3 cellular contexts compared by ENCODE assay signal in the genomic region with DNA sequence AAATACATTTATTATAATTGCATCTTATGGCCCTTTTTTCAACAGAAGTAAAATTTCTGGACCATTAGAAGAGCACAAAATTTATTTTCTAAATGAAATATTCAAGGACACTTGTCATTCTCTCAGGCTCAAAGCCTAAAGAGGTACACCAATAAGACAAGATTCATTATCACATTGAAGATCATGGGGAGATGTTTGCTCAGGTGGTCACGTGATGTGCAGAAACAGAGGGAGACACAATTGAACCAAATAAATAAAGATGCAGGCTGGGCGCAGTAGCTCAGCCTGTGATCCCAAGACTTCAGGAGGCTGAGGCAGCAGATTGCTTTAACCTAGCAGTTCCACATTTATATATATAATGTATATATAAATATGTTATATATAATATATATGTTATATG.
A peak's percentile ranks its signal among the peaks of the same experiment; 100 is the strongest.
TF ChIP-seq lines count a peak whose summit lies in the region.

No MANE protein-coding gene starts in this region.

TF ChIP-seq in HepG2, 621 proteins besides CTCF, POLR2A, EP300 and RAD21:
- TF ChIP-seq RAD51 (IDR thresholded peaks at IDR 0.05; ENCODE audit: borderline replicate concordance) (peak; percentile 67; the same call in 1 of the 2 replicates), ZSCAN30 (CRISPR knock-in tag; IDR thresholded peaks at IDR 0.05) (no peak), ZNF570 (CRISPR knock-in tag; IDR thresholded peaks at IDR 0.05; ENCODE audit: borderline replicate concordance) (no peak), NR2F2 (IDR thresholded peaks at IDR 0.05; ENCODE audit: borderline replicate concordance, low read depth) (no peak), PHF5A (CRISPR knock-in tag; IDR thresholded peaks at IDR 0.05; ENCODE audit: low read depth, unreplicated experiment) (no peak), ZNF12 (CRISPR knock-in tag; IDR thresholded peaks at IDR 0.05) (no peak)

TF ChIP-seq in GM12878, 131 proteins besides CTCF, POLR2A, EP300 and RAD21:
- no peak for TF ChIP-seq WRNIP1 (IDR thresholded peaks at IDR 0.05; ENCODE audit: borderline replicate concordance, low read depth, low read length)
- peak; percentile 21; the same call in 1 of the 2 replicates for TF ChIP-seq RAD51 (IDR thresholded peaks at IDR 0.05)

TF ChIP-seq in K562, 482 proteins besides CTCF, POLR2A, EP300 and RAD21:
- no peak for TF ChIP-seq NFE2L1 (tag; IDR thresholded peaks at IDR 0.05; ENCODE audit: borderline replicate concordance, low read depth)
- no peak for TF ChIP-seq MITF (IDR thresholded peaks at IDR 0.05)
- TF ChIP-seq, protein P1, sequence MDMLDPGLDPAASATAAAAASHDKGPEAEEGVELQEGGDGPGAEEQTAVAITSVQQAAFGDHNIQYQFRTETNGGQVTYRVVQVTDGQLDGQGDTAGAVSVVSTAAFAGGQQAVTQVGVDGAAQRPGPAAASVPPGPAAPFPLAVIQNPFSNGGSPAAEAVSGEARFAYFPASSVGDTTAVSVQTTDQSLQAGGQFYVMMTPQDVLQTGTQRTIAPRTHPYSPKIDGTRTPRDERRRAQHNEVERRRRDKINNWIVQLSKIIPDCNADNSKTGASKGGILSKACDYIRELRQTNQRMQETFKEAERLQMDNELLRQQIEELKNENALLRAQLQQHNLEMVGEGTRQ (CRISPR knock-in tag; IDR thresholded peaks at IDR 0.05): peak; percentile 33; the same call in 1 of the 2 replicates
- TF ChIP-seq, protein P2, sequence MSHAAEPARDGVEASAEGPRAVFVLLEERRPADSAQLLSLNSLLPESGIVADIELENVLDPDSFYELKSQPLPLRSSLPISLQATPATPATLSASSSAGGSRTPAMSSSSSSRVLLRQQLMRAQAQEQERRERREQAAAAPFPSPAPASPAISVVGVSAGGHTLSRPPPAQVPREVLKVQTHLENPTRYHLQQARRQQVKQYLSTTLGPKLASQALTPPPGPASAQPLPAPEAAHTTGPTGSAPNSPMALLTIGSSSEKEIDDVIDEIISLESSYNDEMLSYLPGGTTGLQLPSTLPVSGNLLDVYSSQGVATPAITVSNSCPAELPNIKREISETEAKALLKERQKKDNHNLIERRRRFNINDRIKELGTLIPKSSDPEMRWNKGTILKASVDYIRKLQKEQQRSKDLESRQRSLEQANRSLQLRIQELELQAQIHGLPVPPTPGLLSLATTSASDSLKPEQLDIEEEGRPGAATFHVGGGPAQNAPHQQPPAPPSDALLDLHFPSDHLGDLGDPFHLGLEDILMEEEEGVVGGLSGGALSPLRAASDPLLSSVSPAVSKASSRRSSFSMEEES (CRISPR knock-in tag; IDR thresholded peaks at IDR 0.05): peak; percentile 93
- TF ChIP-seq FOXK2 (conservative IDR thresholded peaks at IDR 0.05 in 1 of 2, IDR thresholded peaks at IDR 0.05 in 1 of 2; ENCODE audit: low read depth in 2 of 2): no peak
- TF ChIP-seq RAD51 (IDR thresholded peaks at IDR 0.05; ENCODE audit: borderline replicate concordance, low read depth): peak; percentile 67
